14 cellular contexts compared by ENCODE assay signal in genomic region chr7:96778263-96778662, GRCh38.
DNase-seq lines count a peak whose midpoint lies in the region; ATAC-seq, FAIRE-seq and TF ChIP-seq lines count a peak whose summit lies in the region.
"Had no signal": no experiment of that assay in that cellular context is flagged by ENCODE, and none has a peak within 500 bp of the region (broad histone marks: within the 10 kb centered on the region; RNA-seq: fewer than 3 reads in every experiment).

No MANE protein-coding gene starts in this region.

- no peaks in the 10 kb centered on the region for H3K36me3 ChIP-seq in OCI-LY1 (ENCODE audit: insufficient read depth, low read length)
- no peaks in the 10 kb centered on the region for H3K36me3 ChIP-seq in tibial artery
- H3K36me3 ChIP-seq: Peyer's patch had no signal

- peak; percentile 78 for ATAC-seq in foreskin keratinocyte
- ATAC-seq: sciatic nerve had no signal

- intact Hi-C loops in tibial artery (cut with DNase I; ENCODE audit: low total_unique reads), result no loop called here

- no peak for FAIRE-seq in frontal cortex (lab: Jason Lieb, UNC)
- FAIRE-seq: endometrium had no signal

- no peak overlapping the region for H3K27ac ChIP-seq in C4-2B
- H3K27ac ChIP-seq in OCI-LY1 (ENCODE audit: low read depth, low read length, poor library complexity, severe bottlenecking), result no peak overlapping the region
- H3K27ac ChIP-seq in foreskin keratinocyte, result no peak overlapping the region
- H3K27ac ChIP-seq in tibial artery, result no peak overlapping the region
- H3K27ac ChIP-seq: Peyer's patch had no signal

- no peaks in the 10 kb centered on the region for H3K4me1 ChIP-seq in OCI-LY1 (ENCODE audit: insufficient read depth, low read length, severe bottlenecking)
- no peaks in the 10 kb centered on the region for H3K4me1 ChIP-seq in foreskin keratinocyte
- H3K4me1 ChIP-seq in tibial artery, result no peaks in the 10 kb centered on the region
- H3K4me1 ChIP-seq: Peyer's patch had no signal

- DNase-seq in foreskin keratinocyte (peak in 1 of 2 donors; percentile 19), DMS79 (lab: John Stamatoyannopoulos, UW) (no peak), NCI-H2196 treated with DMSO at 0.1 percent for 48 hours (lab: John Stamatoyannopoulos, UW; ENCODE audit: unreplicated experiment) (no peak), frontal cortex (ENCODE audit: low spot score in 2 of 2) (no peak), tibial artery (no peak)
- DNase-seq: activated CD4-positive, alpha-beta memory T cell treated with anti-CD3 and anti-CD28 coated beads, Interleukin-2, amount 10 ng/mL, durations not matched to agents 7 days and 5 days; activated naive CD4-positive, alpha-beta T cell; NCI-H187; Peyer's patch had no signal

- no peaks in the 10 kb centered on the region for H3K9me3 ChIP-seq in OCI-LY1 (ENCODE audit: low read length)
- no peaks in the 10 kb centered on the region for H3K9me3 ChIP-seq in tibial artery
- H3K9me3 ChIP-seq: Peyer's patch had no signal

- no peaks in the 10 kb centered on the region for H3F3A ChIP-seq in OCI-LY1 (ENCODE audit: insufficient read depth, low read length)

- H3K27me3 ChIP-seq in OCI-LY1 (ENCODE audit: insufficient read depth, low read length) (no peaks in the 10 kb centered on the region), foreskin keratinocyte (peaks cover 14% of the 10 kb centered on the region), tibial artery (no peaks in the 10 kb centered on the region)
- H3K27me3 ChIP-seq: Peyer's patch had no signal

- H3K4me2 ChIP-seq in OCI-LY1 (ENCODE audit: low read length), result no peak overlapping the region

- no peaks in the 10 kb centered on the region for H3K9me2 ChIP-seq in OCI-LY1 (ENCODE audit: low read depth, low read length)

- no peak overlapping the region for H2AFZ ChIP-seq in OCI-LY1 (ENCODE audit: low read length)

- no peak overlapping the region for H3K9ac ChIP-seq in OCI-LY1 (ENCODE audit: low read length)

- peak; percentile 73 for TF ChIP-seq CTCF in C4-2B (conservative IDR thresholded peaks at IDR 0.05)
- TF ChIP-seq CTCF in GM12872 (IDR thresholded peaks at IDR 0.05; ENCODE audit: insufficient read depth, low read depth, low read length), result peak; percentile 22; the same call in 1 of the 3 replicates
- TF ChIP-seq CTCF in OCI-LY1 (IDR thresholded peaks at IDR 0.05; ENCODE audit: low read length), result peak; percentile 31; the same call in 1 of the 2 replicates
- TF ChIP-seq CTCF in foreskin keratinocyte (conservative IDR thresholded peaks at IDR 0.05), result peak; percentile 52
- no peak for TF ChIP-seq CTCF in tibial artery (IDR thresholded peaks at IDR 0.05)

- no peaks in the 10 kb centered on the region for H3K79me2 ChIP-seq in OCI-LY1 (ENCODE audit: insufficient read depth, low read length)

- H3K4me3 ChIP-seq in OCI-LY1 (ENCODE audit: low read depth, low read length, poor library complexity, severe bottlenecking) (no peak overlapping the region), tibial artery (no peak overlapping the region)
- H3K4me3 ChIP-seq: Peyer's patch had no signal

- no peaks in the 10 kb centered on the region for H4K20me1 ChIP-seq in OCI-LY1 (ENCODE audit: insufficient read depth, low read length)

Comparison
In these comparisons a context has a peak if more than half of its experiments do, and no peak if none do; other contexts are left out.
1. CTCF ChIP-seq: peak in C4-2B (single experiment), GM12872 (single experiment), OCI-LY1 (single experiment) and foreskin keratinocyte (single experiment); none in tibial artery (0 of 2).